ENCODE assay signal across 29 cellular contexts in the genomic region with DNA sequence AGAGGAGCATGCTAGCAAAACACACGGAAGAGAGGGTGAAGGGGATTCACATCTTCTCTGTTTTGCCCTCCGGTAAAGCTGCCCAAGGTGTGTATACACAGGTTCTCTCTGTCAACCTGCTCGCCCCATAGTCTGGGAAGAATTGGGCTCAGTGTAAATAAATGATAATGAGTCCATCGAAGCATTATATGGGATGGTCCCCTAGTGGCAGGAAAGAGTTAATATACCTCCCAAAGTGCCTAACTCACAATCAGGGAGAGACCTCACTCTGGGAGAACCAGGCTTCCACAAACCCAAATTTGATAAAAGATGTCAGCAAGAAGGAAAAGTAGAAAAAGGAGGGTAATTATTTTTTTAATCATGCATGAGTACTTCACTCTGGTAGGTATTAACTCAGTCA.
"Had no signal": no experiment of that assay in that cellular context is flagged by ENCODE, and none has a peak within 500 bp of the region (broad histone marks: within the 10 kb centered on the region; RNA-seq: fewer than 3 reads in every experiment).

No MANE protein-coding gene starts in this region.

- H3K27me3 Mint-ChIP-seq: activated B cell treated with CpG ODN at 0.5 μM for 24 hours; activated CD4-positive, alpha-beta T cell treated with anti-CD3 and anti-CD28 coated beads for 36 hours; activated naive CD8-positive, alpha-beta T cell treated with anti-CD3 and anti-CD28 coated beads for 36 hours; activated T-cell treated with anti-CD3 and anti-CD28 coated beads, Interleukin-2, amount 50 U/mL, for 24 hours; activated T-helper 17 cell treated with anti-CD3 and anti-CD28 coated beads, Interleukin-2, amount 50 U/mL, for 72 hours; effector memory CD8-positive, alpha-beta T cell had no signal

- H3K9me3 Mint-ChIP-seq: activated B cell treated with CpG ODN at 0.5 μM for 24 hours; activated T-cell treated with anti-CD3 and anti-CD28 coated beads, Interleukin-2, amount 50 U/mL, for 24 hours; activated T-helper 17 cell treated with anti-CD3 and anti-CD28 coated beads, Interleukin-2, amount 50 U/mL, for 72 hours; natural killer cell treated with Interleukin-12 subunit alpha and Interleukin-12 subunit beta and Interleukin-15 and Interleukin-18, amount 100 ng/mL, for 72 hours had no signal

- H3K4me3 ChIP-seq: colonic mucosa, dorsolateral prefrontal cortex, esophagus squamous epithelium, gastroesophageal sphincter, ovary, prostate gland, spleen, thoracic aorta, upper lobe of left lung had no signal

- DNase-seq: activated B cell treated with CpG ODN at 0.5 μM for 24 hours; activated CD4-positive, alpha-beta T cell treated with anti-CD3 and anti-CD28 coated beads for 36 hours; activated CD4-positive, alpha-beta T cell treated with anti-CD3 and anti-CD28 coated beads, Interleukin-2, amount 50 U/mL, for 4 hours; activated CD8-positive, alpha-beta memory T cell treated with anti-CD3 and anti-CD28 coated beads for 24 hours; activated CD8-positive, alpha-beta memory T cell treated with anti-CD3 and anti-CD28 coated beads, Interleukin-2, amount 50 U/mL, for 4 hours; activated naive CD8-positive, alpha-beta T cell treated with anti-CD3 and anti-CD28 coated beads for 36 hours; activated T-cell treated with anti-CD3 and anti-CD28 coated beads, Interleukin-2, amount 50 U/mL, for 24 hours; colonic mucosa; dorsolateral prefrontal cortex; effector memory CD8-positive, alpha-beta T cell; esophagus squamous epithelium; head of caudate nucleus; hypothalamus; islet precursor cell; left cardiac atrium; ovary; spleen; stimulated activated CD4-positive, alpha-beta T cell treated with anti-CD3 and anti-CD28 coated beads, Interleukin-4, amount 100 ng/mL, for 1 hour; stimulated activated naive CD4-positive, alpha-beta T cell; T-helper 9 cell; upper lobe of left lung had no signal

- ATAC-seq: activated CD4-positive, alpha-beta T cell treated with anti-CD3 and anti-CD28 coated beads for 36 hours; activated T-helper 17 cell treated with anti-CD3 and anti-CD28 coated beads, Interleukin-2, amount 50 U/mL, for 72 hours; effector memory CD8-positive, alpha-beta T cell; gastroesophageal sphincter; left cardiac atrium; natural killer cell treated with Interleukin-12 subunit alpha and Interleukin-12 subunit beta and Interleukin-15 and Interleukin-18, amount 100 ng/mL, for 72 hours had no signal

- H3K27ac ChIP-seq: colonic mucosa, dorsolateral prefrontal cortex, esophagus squamous epithelium, gastroesophageal sphincter, neutrophil, ovary, prostate gland, spleen, thoracic aorta, upper lobe of left lung had no signal

- H3K4me1 Mint-ChIP-seq: activated B cell treated with CpG ODN at 0.5 μM for 24 hours; activated CD4-positive, alpha-beta T cell treated with anti-CD3 and anti-CD28 coated beads for 36 hours; activated naive CD8-positive, alpha-beta T cell treated with anti-CD3 and anti-CD28 coated beads for 36 hours; activated T-helper 17 cell treated with anti-CD3 and anti-CD28 coated beads, Interleukin-2, amount 50 U/mL, for 72 hours had no signal

- H3K27me3 ChIP-seq: colonic mucosa, esophagus squamous epithelium, gastroesophageal sphincter, neutrophil, ovary, spleen, upper lobe of left lung had no signal

- FAIRE-seq: astrocyte, bronchial epithelial cell had no signal

- H3K4me1 ChIP-seq: colonic mucosa, esophagus squamous epithelium, gastroesophageal sphincter, prostate gland, spleen, upper lobe of left lung had no signal

- H3K36me3 ChIP-seq: colonic mucosa, esophagus squamous epithelium, gastroesophageal sphincter, neutrophil, ovary, prostate gland, spleen, thoracic aorta, upper lobe of left lung had no signal

- H3K9me3 ChIP-seq: colonic mucosa, esophagus squamous epithelium, neutrophil, ovary, prostate gland, thoracic aorta had no signal

- H3K4me3 Mint-ChIP-seq: activated B cell treated with CpG ODN at 0.5 μM for 24 hours; activated CD4-positive, alpha-beta T cell treated with anti-CD3 and anti-CD28 coated beads for 36 hours; activated naive CD8-positive, alpha-beta T cell treated with anti-CD3 and anti-CD28 coated beads for 36 hours; activated T-cell treated with anti-CD3 and anti-CD28 coated beads, Interleukin-2, amount 50 U/mL, for 24 hours; activated T-helper 17 cell treated with anti-CD3 and anti-CD28 coated beads, Interleukin-2, amount 50 U/mL, for 72 hours; effector memory CD8-positive, alpha-beta T cell; natural killer cell treated with Interleukin-12 subunit alpha and Interleukin-12 subunit beta and Interleukin-15 and Interleukin-18, amount 100 ng/mL, for 72 hours had no signal

- H3K27ac Mint-ChIP-seq: activated B cell treated with CpG ODN at 0.5 μM for 24 hours; activated CD4-positive, alpha-beta T cell treated with anti-CD3 and anti-CD28 coated beads for 36 hours; activated naive CD8-positive, alpha-beta T cell treated with anti-CD3 and anti-CD28 coated beads for 36 hours; activated T-cell treated with anti-CD3 and anti-CD28 coated beads, Interleukin-2, amount 50 U/mL, for 24 hours; activated T-helper 17 cell treated with anti-CD3 and anti-CD28 coated beads, Interleukin-2, amount 50 U/mL, for 72 hours; effector memory CD8-positive, alpha-beta T cell; natural killer cell treated with Interleukin-12 subunit alpha and Interleukin-12 subunit beta and Interleukin-15 and Interleukin-18, amount 100 ng/mL, for 72 hours had no signal

- H3K36me3 Mint-ChIP-seq: activated naive CD8-positive, alpha-beta T cell treated with anti-CD3 and anti-CD28 coated beads for 36 hours had no signal
